Comparison of ENCODE assay signal across 23 cellular contexts in the genomic region with DNA sequence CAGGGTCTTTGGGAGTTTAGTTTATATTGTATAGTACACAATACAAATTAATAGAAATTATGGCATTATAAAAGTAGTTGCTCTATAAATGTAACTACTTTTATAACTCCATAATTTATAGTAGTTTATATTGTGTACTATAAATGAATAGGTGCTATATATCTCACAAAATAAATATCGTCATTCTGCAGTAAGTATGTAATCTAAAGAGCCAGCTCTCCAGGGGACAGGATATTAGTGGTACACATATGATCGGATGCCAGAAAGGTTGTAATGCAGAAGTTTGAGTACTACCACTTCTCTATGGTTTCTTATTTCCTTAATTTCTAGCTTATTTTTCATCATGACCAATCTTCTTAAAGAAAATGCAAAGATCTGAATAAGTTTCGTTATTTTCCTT.
"Had no signal": no experiment of that assay in that cellular context is flagged by ENCODE, and none has a peak within 500 bp of the region (broad histone marks: within the 10 kb centered on the region; RNA-seq: fewer than 3 reads in every experiment).

No MANE protein-coding gene starts in this region.

- DNase-seq: cortex of kidney; effector CD8-positive, alpha-beta T cell; effector memory CD8-positive, alpha-beta T cell; endodermal cell; foreskin keratinocyte; heart left ventricle; hypothalamus; immature natural killer cell; islet precursor cell; kidney; kidney glomerular epithelial cell; left lung; left ventricle myocardium superior; lower lobe of right lung; mesenchymal stem cell; mucosa of descending colon; naive B cell had no signal

- ATAC-seq: effector memory CD8-positive, alpha-beta T cell; foreskin keratinocyte; gastroesophageal sphincter; heart left ventricle; left lung; left ventricle myocardium superior; lower lobe of right lung; mucosa of descending colon had no signal

- H3K4me1 ChIP-seq: esophagus muscularis mucosa, foreskin keratinocyte, gastroesophageal sphincter, heart left ventricle, left lung, lower lobe of right lung had no signal

- H3K36me3 ChIP-seq: esophagus muscularis mucosa, gastroesophageal sphincter, heart left ventricle, left lung, lower lobe of right lung had no signal

- H3K4me1 Mint-ChIP-seq: endodermal cell, immature natural killer cell, mesothelial cell of epicardium, naive B cell had no signal

- H3K4me3 ChIP-seq: esophagus muscularis mucosa, gastroesophageal sphincter, heart left ventricle, hepatocyte, left lung, lower lobe of right lung, mucosa of descending colon had no signal

- H3K36me3 Mint-ChIP-seq: immature natural killer cell, mesothelial cell of epicardium, naive B cell had no signal

- H3K27me3 ChIP-seq: foreskin keratinocyte, hepatocyte had no signal

- H3K4me3 Mint-ChIP-seq: dendritic cell treated with granulocyte-macrophage colony-stimulating factor and Interleukin-4, amounts not matched to agents 40 ng/mL and 50 ng/mL, for 4 days; effector memory CD8-positive, alpha-beta T cell; endodermal cell; immature natural killer cell; mesothelial cell of epicardium; naive B cell had no signal

- H3K9me3 ChIP-seq: esophagus muscularis mucosa, gastroesophageal sphincter, heart left ventricle, left lung, lower lobe of right lung, mucosa of descending colon had no signal

- H3K27ac Mint-ChIP-seq: dendritic cell treated with granulocyte-macrophage colony-stimulating factor and Interleukin-4, amounts not matched to agents 40 ng/mL and 50 ng/mL, for 4 days; effector memory CD8-positive, alpha-beta T cell; endodermal cell; immature natural killer cell; mesothelial cell of epicardium; naive B cell had no signal

- H3K27ac ChIP-seq: epithelial cell of prostate, esophagus muscularis mucosa, foreskin keratinocyte, gastroesophageal sphincter, heart left ventricle, hepatocyte, left lung, lower lobe of right lung had no signal

- H3K4me2 ChIP-seq: hepatocyte had no signal

- H3K79me2 ChIP-seq: hepatocyte had no signal

- H2AFZ ChIP-seq: hepatocyte had no signal

- H3K9me3 Mint-ChIP-seq: dendritic cell treated with granulocyte-macrophage colony-stimulating factor and Interleukin-4, amounts not matched to agents 40 ng/mL and 50 ng/mL, for 4 days; effector memory CD8-positive, alpha-beta T cell; endodermal cell; immature natural killer cell; mesothelial cell of epicardium; naive B cell had no signal
